8 cellular contexts compared by ENCODE assay signal in the genomic region with DNA sequence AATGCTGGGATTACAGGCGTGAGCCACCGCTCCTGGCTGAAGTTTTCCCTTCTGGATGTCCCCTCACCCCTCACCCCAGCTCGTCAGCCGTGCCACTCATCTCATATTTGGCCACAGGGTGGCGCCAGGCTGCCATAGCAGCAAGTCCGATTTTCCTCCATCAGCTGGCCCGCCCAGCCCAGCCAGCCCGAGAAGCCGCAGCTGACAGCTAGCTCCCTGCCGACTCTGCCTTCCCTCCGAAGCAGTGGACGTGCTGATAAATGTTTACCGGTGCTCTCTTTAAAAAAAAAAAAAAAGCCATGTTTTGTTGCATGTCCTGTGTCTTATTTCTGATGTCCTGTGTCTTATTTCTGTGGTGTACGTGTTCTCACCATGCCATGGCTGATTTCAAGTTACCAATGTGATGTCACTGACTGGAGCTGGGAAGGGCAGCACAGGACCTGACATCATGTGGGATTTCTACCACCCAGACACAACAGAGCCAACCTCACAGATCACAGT. TPM values are rescaled to one million over a fixed set of nuclear protein-coding genes. Genes with fewer than 3 reads are reported as not detected.
DNase-seq lines count a peak whose midpoint lies in the region; TF ChIP-seq lines count a peak whose summit lies in the region.

No MANE protein-coding gene starts in this region.

- peaks cover 29% of the 10 kb centered on the region for H3K79me2 ChIP-seq in osteoblast (ENCODE audit: insufficient read depth, low read length)

- no peaks in the 10 kb centered on the region for H3K9me3 ChIP-seq in osteoblast (ENCODE audit: low read depth, low read length)

- H3K4me1 ChIP-seq in osteoblast (ENCODE audit: insufficient read depth, low read length) = peaks cover 37% of the 10 kb centered on the region

- H4K20me1 ChIP-seq in osteoblast (ENCODE audit: insufficient read depth, low read length) = peaks cover 14% of the 10 kb centered on the region

- peaks cover 5% of the 10 kb centered on the region for H3K36me3 ChIP-seq in osteoblast (ENCODE audit: insufficient read depth, low read length)

- TF ChIP-seq CTCF in GM20000 (IDR thresholded peaks at IDR 0.05; ENCODE audit: extremely low read depth, missing control alignments) = peak; percentile 88
- TF ChIP-seq CTCF in foreskin fibroblast (IDR thresholded peaks at IDR 0.05; ENCODE audit: low read depth, low read length) = peak; percentile 78
- TF ChIP-seq CTCF in osteoblast (IDR thresholded peaks at IDR 0.05; ENCODE audit: extremely low read depth, low read depth, low read length) = peak; percentile 75

- H2AFZ ChIP-seq in osteoblast (ENCODE audit: low read length) = no peak overlapping the region

- H3K4me3 ChIP-seq in foreskin fibroblast (ENCODE audit: low read depth in 1 of 2, low read length in 2 of 2) = no peak overlapping the region
- no peak overlapping the region for H3K4me3 ChIP-seq in osteoblast (ENCODE audit: insufficient read depth, low read length)

- H3K27ac ChIP-seq in osteoblast (ENCODE audit: low read depth, low read length) = peak overlapping the region; percentile 45

- peak overlapping the region; percentile 43 for H3K4me2 ChIP-seq in osteoblast (ENCODE audit: insufficient read depth, low read length)

- H3K27me3 ChIP-seq in osteoblast (ENCODE audit: insufficient read depth, low read length) = no peaks in the 10 kb centered on the region

- DNase-seq in CD1c-positive myeloid dendritic cell (ENCODE audit: extremely low spot score) = peak; percentile 89
- peak; percentile 76 for DNase-seq in GM20000 (ENCODE audit: low spot score)
- peak; percentile 78 for DNase-seq in LHCN-M2 (ENCODE audit: low read depth)
- peak; percentile 83 for DNase-seq in SHP77 treated with DMSO at 0.1 percent for 48 hours (lab: John Stamatoyannopoulos, UW)
- peak; percentile 91 for DNase-seq in activated effector memory CD4-positive, alpha-beta T cell treated with anti-CD3 and anti-CD28 coated beads, Interleukin-2, amount 50 U/mL, for 16 hours
- DNase-seq in foreskin fibroblast = peak; percentile 84 to 96
- peak; percentile 92 for DNase-seq in osteoblast (ENCODE audit: insufficient read length, low spot score, missing footprints)
- DNase-seq in superior temporal gyrus (ENCODE audit: extremely low spot score) = peak; percentile 96

RNA-seq across cellular contexts. Expression of gene PFDN1, which starts 58.3 kb away (rescaled TPM):
- total RNA-seq in LHCN-M2 (2014; rRNA removed) (82.8 and 85.9 TPM in 2 replicates), osteoblast (58.3 and 65.9 TPM in 2 replicates)
- polyA plus RNA-seq in LHCN-M2 (2012) = 92.3 TPM
